Comparison of ENCODE assay signal across 10 cellular contexts in genomic region chr19:54154603-54155345, GRCh38. TPM values are rescaled to one million over a fixed set of nuclear protein-coding genes. Genes with fewer than 3 reads are reported as not detected.
DNase-seq lines count a peak whose midpoint lies in the region; ATAC-seq, FAIRE-seq and TF ChIP-seq lines count a peak whose summit lies in the region.
"Had no signal": no experiment of that assay in that cellular context is flagged by ENCODE, and none has a peak within 500 bp of the region (broad histone marks: within the 10 kb centered on the region; RNA-seq: fewer than 3 reads in every experiment).

No MANE protein-coding gene starts in this region.

- H3K27me3 Mint-ChIP-seq in activated CD8-positive, alpha-beta T cell treated with anti-CD3 and anti-CD28 coated beads for 36 hours = no peaks in the 10 kb centered on the region

- TF ChIP-seq POLR2A in gastroesophageal sphincter (IDR thresholded peaks at IDR 0.05) = no peak

- peaks cover 32% of the 10 kb centered on the region for H3K4me1 Mint-ChIP-seq in activated CD8-positive, alpha-beta T cell treated with anti-CD3 and anti-CD28 coated beads for 36 hours (ENCODE audit: low read depth)

- TF ChIP-seq EP300 in gastroesophageal sphincter (IDR thresholded peaks at IDR 0.05) = no peak

- H3K27ac ChIP-seq in ACC112 (ENCODE audit: low read depth, low read length) (peak overlapping the region; percentile 29; the same call in 1 of the 2 replicates), gastroesophageal sphincter (peak overlapping the region in 2 of 4 donors; percentile 13 to 23)

- H3K27ac Mint-ChIP-seq in activated CD8-positive, alpha-beta T cell treated with anti-CD3 and anti-CD28 coated beads for 36 hours = peak overlapping the region; percentile 84

- H3K27me3 ChIP-seq in ACC112 (ENCODE audit: insufficient read depth, low read length) (no peaks in the 10 kb centered on the region), gastroesophageal sphincter (no peaks in the 10 kb centered on the region)

- no peaks in the 10 kb centered on the region for H3K9me3 ChIP-seq in gastroesophageal sphincter

- H3K4me1 ChIP-seq in ACC112 (ENCODE audit: control insufficient read depth, insufficient read depth, low read length, unreplicated experiment) = peaks cover 5% of the 10 kb centered on the region
- peaks cover 0 to 29% (median 9%) of the 10 kb centered on the region in 3 donors for H3K4me1 ChIP-seq in gastroesophageal sphincter

- no peak for TF ChIP-seq CTCF in activated CD8-positive, alpha-beta T cell treated with anti-CD3 and anti-CD28 coated beads for 36 hours (IDR thresholded peaks at IDR 0.05)
- no peak for TF ChIP-seq CTCF in gastroesophageal sphincter (IDR thresholded peaks at IDR 0.05)

- H2AFZ ChIP-seq in ACC112 (ENCODE audit: low read length, unreplicated experiment) = no peak overlapping the region

- H3K9me3 Mint-ChIP-seq in activated CD8-positive, alpha-beta T cell treated with anti-CD3 and anti-CD28 coated beads for 36 hours = no peaks in the 10 kb centered on the region

- H3K36me3 Mint-ChIP-seq in activated CD8-positive, alpha-beta T cell treated with anti-CD3 and anti-CD28 coated beads for 36 hours (ENCODE audit: low read depth) = peaks cover 41% of the 10 kb centered on the region

- peak; percentile 72 for DNase-seq in ELR (ENCODE audit: low read depth)
- DNase-seq in activated CD8-positive, alpha-beta T cell treated with anti-CD3 and anti-CD28 coated beads for 36 hours = peak; percentile 75
- peak; percentile 60 for DNase-seq in fibroblast of gingiva (ENCODE audit: low read depth)
- no peak for DNase-seq in frontal cortex (ENCODE audit: low spot score in 2 of 2)
- DNase-seq in ecto neural progenitor cell (ENCODE audit: low spot score) = no peak
- DNase-seq: NCI-H2107 had no signal

- CTCF ChIA-PET in activated CD8-positive, alpha-beta T cell treated with anti-CD3 and anti-CD28 coated beads for 36 hours (lab: Charles Lee) = no interaction called here

- intact Hi-C loops in activated CD8-positive, alpha-beta T cell treated with anti-CD3 and anti-CD28 coated beads for 36 hours (cut with micrococcal nuclease) = no loop called here

- no peak for FAIRE-seq in frontal cortex (lab: Jason Lieb, UNC)
- FAIRE-seq: TTC549 had no signal

- no peak overlapping the region for H3K4me3 Mint-ChIP-seq in activated CD8-positive, alpha-beta T cell treated with anti-CD3 and anti-CD28 coated beads for 36 hours

- WGBS in gastroesophageal sphincter (ENCODE audit: low coverage in 1 of 2), 2 donors = 70 to 78% methylated on average over 8 to 12 of the region's 18 CpGs

- POLR2A ChIA-PET in activated CD8-positive, alpha-beta T cell treated with anti-CD3 and anti-CD28 coated beads for 36 hours (lab: Charles Lee) = no interaction called here

- H3K36me3 ChIP-seq in ACC112 (ENCODE audit: insufficient read depth, low read length) (no peaks in the 10 kb centered on the region; the same call in 1 of the 2 replicates), gastroesophageal sphincter (peaks cover 0 to 85% of the 10 kb centered on the region in 2 donors)

- H3K4me3 ChIP-seq in ACC112 (ENCODE audit: low read depth, low read length) (no peak overlapping the region), gastroesophageal sphincter (no peak overlapping the region)

- peaks cover 3% of the 10 kb centered on the region for H3K79me2 ChIP-seq in ACC112 (ENCODE audit: control insufficient read depth, insufficient read depth, low read length, unreplicated experiment)

- ATAC-seq in activated CD8-positive, alpha-beta T cell treated with anti-CD3 and anti-CD28 coated beads for 36 hours = peak; percentile 3
- ATAC-seq in gastroesophageal sphincter (no peak), HG03442 (IDR thresholded peaks at IDR 0.05; ENCODE audit: unreplicated experiment) (no peak)

RNA-seq across cellular contexts. Expression of gene LENG1, which starts 4.7 kb away (rescaled TPM):
- total RNA-seq in activated CD8-positive, alpha-beta T cell treated with anti-CD3 and anti-CD28 coated beads for 36 hours = 1 to 10 TPM; 3.3 to 4.0 TPM
- 10 to 100 TPM in 3 of 4 donors, 1 to 10 TPM in 1; 8.2 to 12.8 (median 11.1) TPM for total RNA-seq in gastroesophageal sphincter
- total RNA-seq in frontal cortex = 7.3 TPM

RNA-seq across cellular contexts. Expression of gene CNOT3, which starts 17.2 kb away (rescaled TPM):
- total RNA-seq in activated CD8-positive, alpha-beta T cell treated with anti-CD3 and anti-CD28 coated beads for 36 hours = 10 to 100 TPM; 48.8 to 50.7 TPM
- total RNA-seq in gastroesophageal sphincter (10 to 100 TPM; 14.7 to 32.4 (median 23.1) TPM), frontal cortex (3.7 TPM)

RNA-seq across cellular contexts. Expression of gene TMC4, which starts 18.2 kb away (rescaled TPM):
- total RNA-seq in activated CD8-positive, alpha-beta T cell treated with anti-CD3 and anti-CD28 coated beads for 36 hours = under 1 TPM in 1 of 2 experiments, not detected in 1; 0.54 TPM
- 1 to 10 TPM in 1 of 4 donors, under 1 TPM in 2, not detected in 1; 0.16 to 3.1 (median 0.31) TPM for total RNA-seq in gastroesophageal sphincter
- total RNA-seq in frontal cortex = not detected

RNA-seq across cellular contexts. Expression of gene MBOAT7, which starts 34.6 kb away (rescaled TPM):
- total RNA-seq in activated CD8-positive, alpha-beta T cell treated with anti-CD3 and anti-CD28 coated beads for 36 hours = 10 to 100 TPM; 53.8 to 55.4 TPM
- total RNA-seq in gastroesophageal sphincter = 10 to 100 TPM; 28.4 to 64.3 (median 36.5) TPM
- total RNA-seq in frontal cortex = 18.3 TPM

RNA-seq across cellular contexts. Expression of gene TSEN34, which starts 36.3 kb away (rescaled TPM):
- total RNA-seq in activated CD8-positive, alpha-beta T cell treated with anti-CD3 and anti-CD28 coated beads for 36 hours = 10 to 100 TPM; 12.5 TPM
- total RNA-seq in gastroesophageal sphincter (10 to 100 TPM; 57.4 to 73.2 (median 69.8) TPM), frontal cortex (33.4 TPM)

Comparison
In these comparisons a context has a peak if more than half of its experiments do, and no peak if none do; other contexts are left out.
1. DNase-seq: peak in ELR (single experiment), activated CD8-positive, alpha-beta T cell treated with anti-CD3 and anti-CD28 coated beads for 36 hours (single experiment) and fibroblast of gingiva (single experiment); none in frontal cortex (0 of 2) and ecto neural progenitor cell (single experiment).